In genomic region chr11:43694477-43694876, GRCh38 we compare ENCODE assay signal across 15 cellular contexts. TPM values are rescaled to one million over a fixed set of nuclear protein-coding genes. Genes with fewer than 3 reads are reported as not detected.
A peak's percentile ranks its signal among the peaks of the same experiment; 100 is the strongest.
DNase-seq lines count a peak whose midpoint lies in the region; ATAC-seq and TF ChIP-seq lines count a peak whose summit lies in the region.
"Had no signal": no experiment of that assay in that cellular context is flagged by ENCODE, and none has a peak within 500 bp of the region (broad histone marks: within the 10 kb centered on the region; RNA-seq: fewer than 3 reads in every experiment).

No MANE protein-coding gene starts in this region.

- no peak overlapping the region for H3K4me3 Mint-ChIP-seq in stimulated activated naive CD8-positive, alpha-beta T cell treated with anti-CD3 and anti-CD28 coated beads, Interleukin-15, amount 100 ng/mL, for 72 hours
- no peak overlapping the region for H3K4me3 Mint-ChIP-seq in natural killer cell
- H3K4me3 Mint-ChIP-seq: activated T-cell treated with anti-CD3 and anti-CD28 coated beads, Interleukin-2, amount 50 U/mL, for 72 hours; H9; type B pancreatic cell; WTC11 had no signal

- CTCF ChIA-PET in HEK293T (lab: Yijun Ruan, JAX), result no interaction called here

- no peak for TF ChIP-seq CTCF in natural killer cell (IDR thresholded peaks at IDR 0.05)

- DNase-seq in Caki2 (ENCODE audit: low read depth) (peak; percentile 8), COLO668 (lab: John Stamatoyannopoulos, UW; ENCODE audit: unreplicated experiment) (no peak), HEK293T (ENCODE audit: extremely low spot score) (no peak), natural killer cell (no peak)
- no peak for DNase-seq in stimulated activated naive CD8-positive, alpha-beta T cell treated with anti-CD3 and anti-CD28 coated beads, Interleukin-15, amount 100 ng/mL, for 72 hours
- DNase-seq: activated T-cell treated with anti-CD3 and anti-CD28 coated beads, Interleukin-2, amount 50 U/mL, for 72 hours; effector CD8-positive, alpha-beta T cell; H9; left ventricle myocardium superior; NCI-H1436 had no signal

- H3K27ac Mint-ChIP-seq in stimulated activated naive CD8-positive, alpha-beta T cell treated with anti-CD3 and anti-CD28 coated beads, Interleukin-15, amount 100 ng/mL, for 72 hours, result no peak overlapping the region
- H3K27ac Mint-ChIP-seq in natural killer cell, result no peak overlapping the region
- H3K27ac Mint-ChIP-seq: activated T-cell treated with anti-CD3 and anti-CD28 coated beads, Interleukin-2, amount 50 U/mL, for 72 hours; H9; type B pancreatic cell; WTC11 had no signal

- intact Hi-C loops in natural killer cell (cut with micrococcal nuclease), result no loop called here

- POLR2A ChIA-PET in HEK293T (lab: Yijun Ruan, JAX), result no interaction called here

- peaks cover 33% of the 10 kb centered on the region for H3K4me1 Mint-ChIP-seq in stimulated activated naive CD8-positive, alpha-beta T cell treated with anti-CD3 and anti-CD28 coated beads, Interleukin-15, amount 100 ng/mL, for 72 hours
- peaks cover 7 to 36% of the 10 kb centered on the region in 2 donors for H3K4me1 Mint-ChIP-seq in natural killer cell

- ATAC-seq in GM19372 (IDR thresholded peaks at IDR 0.05; ENCODE audit: low read depth, unreplicated experiment), result peak; percentile 54
- peak; percentile 58 for ATAC-seq in HG02870 (IDR thresholded peaks at IDR 0.05; ENCODE audit: unreplicated experiment)
- peak; percentile 68 for ATAC-seq in HG03571 (IDR thresholded peaks at IDR 0.05; ENCODE audit: unreplicated experiment)
- ATAC-seq in stimulated activated naive CD8-positive, alpha-beta T cell treated with anti-CD3 and anti-CD28 coated beads, Interleukin-15, amount 100 ng/mL, for 72 hours, result no peak
- no peak for ATAC-seq in natural killer cell
- ATAC-seq: activated T-cell treated with anti-CD3 and anti-CD28 coated beads, Interleukin-2, amount 50 U/mL, for 72 hours; left ventricle myocardium superior; WTC11 had no signal

- H3K27me3 Mint-ChIP-seq in stimulated activated naive CD8-positive, alpha-beta T cell treated with anti-CD3 and anti-CD28 coated beads, Interleukin-15, amount 100 ng/mL, for 72 hours, result no peaks in the 10 kb centered on the region
- H3K27me3 Mint-ChIP-seq in natural killer cell (ENCODE audit: low read depth in 2 of 2), result no peaks in the 10 kb centered on the region
- H3K27me3 Mint-ChIP-seq: type B pancreatic cell had no signal

- H3K9me3 Mint-ChIP-seq in stimulated activated naive CD8-positive, alpha-beta T cell treated with anti-CD3 and anti-CD28 coated beads, Interleukin-15, amount 100 ng/mL, for 72 hours, result no peaks in the 10 kb centered on the region
- H3K9me3 Mint-ChIP-seq in natural killer cell, result no peaks in the 10 kb centered on the region
- H3K9me3 Mint-ChIP-seq: activated T-cell treated with anti-CD3 and anti-CD28 coated beads, Interleukin-2, amount 50 U/mL, for 72 hours; H9; WTC11 had no signal

- no peaks in the 10 kb centered on the region for H3K36me3 Mint-ChIP-seq in natural killer cell

- in situ Hi-C loops in Caki2 (cut with HindIII; ENCODE audit: low pct_unique_long_range_greater_than_20kb, low sequenced_read_pairs), result no loop called here

TF ChIP-seq in HEK293T, 16 proteins besides CTCF, POLR2A, EP300 and RAD21:
- TF ChIP-seq LEF1 (IDR thresholded peaks at IDR 0.05; ENCODE audit: borderline replicate concordance) (no peak), PKNOX1 (IDR thresholded peaks at IDR 0.05) (no peak), ZNF384 (IDR thresholded peaks at IDR 0.05) (no peak), ELF4 (IDR thresholded peaks at IDR 0.05) (no peak), SP1 (IDR thresholded peaks at IDR 0.05) (no peak), L3MBTL2 (conservative IDR thresholded peaks at IDR 0.05) (no peak), FOXK2 (IDR thresholded peaks at IDR 0.05) (no peak), BHLHE40 (IDR thresholded peaks at IDR 0.05; ENCODE audit: borderline replicate concordance) (no peak), NFRKB (IDR thresholded peaks at IDR 0.05) (no peak), CTBP1 (IDR thresholded peaks at IDR 0.05; ENCODE audit: borderline replicate concordance) (no peak), HDGF (IDR thresholded peaks at IDR 0.05; ENCODE audit: borderline replicate concordance) (no peak)

RNA-seq across cellular contexts. Expression of gene HSD17B12, which starts 13.9 kb away (rescaled TPM):
- 26.5 and 42.0 TPM in 2 replicates for total RNA-seq in Caki2 (2014; rRNA removed; shearing (Covaris generic); ENCODE audit: low replicate concordance)
- 10 to 100 TPM; 21.0 to 26.3 (median 26.1) TPM for total RNA-seq in natural killer cell

Comparison
In these comparisons a context has a peak if more than half of its experiments do, and no peak if none do; other contexts are left out.
1. ATAC-seq: peak in GM19372 (single experiment), HG02870 (single experiment) and HG03571 (single experiment); none in stimulated activated naive CD8-positive, alpha-beta T cell treated with anti-CD3 and anti-CD28 coated beads, Interleukin-15, amount 100 ng/mL, for 72 hours (single experiment) and natural killer cell (0 of 3).